In the genomic region with DNA sequence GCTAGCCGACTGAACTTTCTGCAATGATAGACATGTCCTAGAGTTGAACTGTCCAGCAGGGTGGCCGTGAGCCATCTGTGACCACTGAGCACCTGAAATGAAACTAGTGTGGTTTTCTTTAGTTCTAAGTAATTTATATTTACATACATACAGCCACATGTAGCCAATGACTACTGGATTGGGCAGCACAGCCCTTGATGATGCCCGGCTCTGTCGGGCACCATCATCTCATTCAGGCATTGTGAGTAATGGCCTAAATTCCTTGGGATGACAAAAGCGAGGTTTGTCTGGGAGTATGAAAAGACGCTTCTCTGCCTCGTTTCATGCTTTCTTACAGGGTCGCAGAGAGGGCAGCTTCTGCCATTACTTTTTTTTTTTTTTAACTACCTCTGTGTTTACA, we compare ENCODE assay signal across 1 cellular context.
TF ChIP-seq lines count a peak whose summit lies in the region.

No MANE protein-coding gene starts in this region.

TF ChIP-seq in HCT116, 20 proteins besides CTCF, POLR2A, EP300 and RAD21 (continued from another document):
- TF ChIP-seq, protein P1, sequence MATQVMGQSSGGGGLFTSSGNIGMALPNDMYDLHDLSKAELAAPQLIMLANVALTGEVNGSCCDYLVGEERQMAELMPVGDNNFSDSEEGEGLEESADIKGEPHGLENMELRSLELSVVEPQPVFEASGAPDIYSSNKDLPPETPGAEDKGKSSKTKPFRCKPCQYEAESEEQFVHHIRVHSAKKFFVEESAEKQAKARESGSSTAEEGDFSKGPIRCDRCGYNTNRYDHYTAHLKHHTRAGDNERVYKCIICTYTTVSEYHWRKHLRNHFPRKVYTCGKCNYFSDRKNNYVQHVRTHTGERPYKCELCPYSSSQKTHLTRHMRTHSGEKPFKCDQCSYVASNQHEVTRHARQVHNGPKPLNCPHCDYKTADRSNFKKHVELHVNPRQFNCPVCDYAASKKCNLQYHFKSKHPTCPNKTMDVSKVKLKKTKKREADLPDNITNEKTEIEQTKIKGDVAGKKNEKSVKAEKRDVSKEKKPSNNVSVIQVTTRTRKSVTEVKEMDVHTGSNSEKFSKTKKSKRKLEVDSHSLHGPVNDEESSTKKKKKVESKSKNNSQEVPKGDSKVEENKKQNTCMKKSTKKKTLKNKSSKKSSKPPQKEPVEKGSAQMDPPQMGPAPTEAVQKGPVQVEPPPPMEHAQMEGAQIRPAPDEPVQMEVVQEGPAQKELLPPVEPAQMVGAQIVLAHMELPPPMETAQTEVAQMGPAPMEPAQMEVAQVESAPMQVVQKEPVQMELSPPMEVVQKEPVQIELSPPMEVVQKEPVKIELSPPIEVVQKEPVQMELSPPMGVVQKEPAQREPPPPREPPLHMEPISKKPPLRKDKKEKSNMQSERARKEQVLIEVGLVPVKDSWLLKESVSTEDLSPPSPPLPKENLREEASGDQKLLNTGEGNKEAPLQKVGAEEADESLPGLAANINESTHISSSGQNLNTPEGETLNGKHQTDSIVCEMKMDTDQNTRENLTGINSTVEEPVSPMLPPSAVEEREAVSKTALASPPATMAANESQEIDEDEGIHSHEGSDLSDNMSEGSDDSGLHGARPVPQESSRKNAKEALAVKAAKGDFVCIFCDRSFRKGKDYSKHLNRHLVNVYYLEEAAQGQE (IDR thresholded peaks at IDR 0.05; ENCODE audit: low read depth), result no peak
- TF ChIP-seq FOSL1 (IDR thresholded peaks at IDR 0.05; ENCODE audit: low read depth), result 0 out of 2 replicates have a peak, but pooled peaks have one; percentile 2
- no peak for TF ChIP-seq SRF (IDR thresholded peaks at IDR 0.05; ENCODE audit: low read depth)
